11 cellular contexts compared by ENCODE assay signal in the genomic region with DNA sequence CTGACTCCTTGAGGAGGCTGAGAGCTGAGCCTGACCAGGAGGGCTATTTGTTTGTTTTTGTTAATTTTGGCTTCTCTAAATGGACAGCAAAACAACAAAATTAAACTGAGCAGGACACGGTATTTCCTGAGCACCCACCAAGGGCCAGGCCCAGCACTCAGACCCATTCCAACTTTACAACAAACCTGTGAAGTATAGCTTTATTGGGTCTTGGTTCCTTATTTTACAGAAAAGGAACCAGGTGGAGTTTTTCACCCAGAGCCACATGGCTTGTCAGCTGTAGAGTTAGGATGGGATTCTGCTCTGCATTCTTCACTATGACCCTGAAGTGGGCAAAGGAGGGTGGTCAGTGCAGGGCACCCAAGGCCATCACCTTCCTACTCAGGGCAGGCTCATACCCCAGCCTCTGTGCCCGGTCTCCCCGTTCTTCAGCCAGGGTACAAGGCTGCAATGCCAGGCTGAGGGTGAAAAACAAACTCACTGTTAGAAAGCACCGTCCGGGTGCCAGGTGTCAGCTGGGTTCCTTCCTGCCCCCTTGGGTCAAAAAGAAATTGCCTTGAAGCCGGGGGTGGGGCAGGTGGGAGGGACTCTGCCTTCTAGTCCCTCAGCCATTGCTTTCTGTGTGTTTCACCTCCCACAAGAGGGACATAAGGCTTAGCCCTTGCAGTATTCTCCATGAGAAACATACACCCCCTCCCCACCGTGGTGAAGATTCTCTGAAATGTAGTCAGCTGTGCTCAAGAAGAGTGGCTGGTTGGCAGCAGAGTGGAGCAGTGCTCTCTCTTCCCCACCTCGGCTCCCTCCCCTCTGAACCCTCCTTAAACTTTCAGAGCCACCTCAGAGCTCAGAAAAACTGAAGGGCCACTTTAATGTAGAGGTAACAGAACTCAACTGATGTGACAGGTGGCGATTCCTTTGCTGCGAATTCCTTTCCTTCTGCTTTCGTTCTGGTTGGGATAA. TPM values are rescaled to one million over a fixed set of nuclear protein-coding genes. Genes with fewer than 3 reads are reported as not detected.
DNase-seq lines count a peak whose midpoint lies in the region; ATAC-seq, FAIRE-seq and TF ChIP-seq lines count a peak whose summit lies in the region.
"Had no signal": no experiment of that assay in that cellular context is flagged by ENCODE, and none has a peak within 500 bp of the region (broad histone marks: within the 10 kb centered on the region; RNA-seq: fewer than 3 reads in every experiment).

No MANE protein-coding gene starts in this region.

- no peak for TF ChIP-seq CTCF in mucosa of descending colon (IDR thresholded peaks at IDR 0.05)

- TF ChIP-seq POLR2A in GM12892 (IDR thresholded peaks at IDR 0.05; ENCODE audit: low read depth, low read length) = no peak

- H3K9me3 Mint-ChIP-seq in activated CD4-positive, alpha-beta memory T cell treated with anti-CD3 and anti-CD28 coated beads, Interleukin-2, amount 10 ng/mL, durations not matched to agents 7 days and 5 days = peaks cover 5% of the 10 kb centered on the region

- H3K4me1 ChIP-seq in BLaER1 (peaks cover 78% of the 10 kb centered on the region), mucosa of descending colon (ENCODE audit: low read depth) (peaks cover 11% of the 10 kb centered on the region)

- H3K4me3 ChIP-seq in BLaER1 (peak overlapping the region; percentile 66; the same call in 1 of the 2 replicates), mucosa of descending colon (no peak overlapping the region)

- no peak for DNase-seq in GM12892 (ENCODE audit: insufficient read length)
- DNase-seq in activated CD4-positive, alpha-beta memory T cell treated with anti-CD3 and anti-CD28 coated beads, Interleukin-2, amount 10 ng/mL, durations not matched to agents 7 days and 5 days = peak; percentile 59
- peak in 1 of 3 donors; percentile 66 for DNase-seq in mucosa of descending colon
- DNase-seq in GF-D8 (lab: John Stamatoyannopoulos, UW) = no peak
- DNase-seq in kidney tubule cell (ENCODE audit: low spot score) = no peak
- DNase-seq in substantia nigra (lab: John Stamatoyannopoulos, UW) = no peak
- DNase-seq: brain microvascular endothelial cell, GOT3, NCI-H1436 had no signal

- no peaks in the 10 kb centered on the region for H3K9me3 ChIP-seq in BLaER1
- H3K9me3 ChIP-seq in mucosa of descending colon = no peaks in the 10 kb centered on the region

- H3K4me1 Mint-ChIP-seq in activated CD4-positive, alpha-beta memory T cell treated with anti-CD3 and anti-CD28 coated beads, Interleukin-2, amount 10 ng/mL, durations not matched to agents 7 days and 5 days = peaks cover 81% of the 10 kb centered on the region

- POLR2A ChIA-PET in activated CD4-positive, alpha-beta memory T cell treated with anti-CD3 and anti-CD28 coated beads, Interleukin-2, amount 10 ng/mL, durations not matched to agents 7 days and 5 days (lab: Charles Lee) = interaction anchor here (0.6 to 5.5 kb wide), 22 partner anchors 8 to 485 kb away, joined by 3 to 108 read pairs (median 6); no protein-coding TSS in a partner anchor

- CTCF ChIA-PET in activated CD4-positive, alpha-beta memory T cell treated with anti-CD3 and anti-CD28 coated beads, Interleukin-2, amount 10 ng/mL, durations not matched to agents 7 days and 5 days (lab: Charles Lee) = interaction anchor here (0.6 to 7.9 kb wide), 8 partner anchors 12 to 718 kb away, joined by 3 to 136 read pairs (median 7); no protein-coding TSS in a partner anchor

- peak; percentile 64 for FAIRE-seq in GM12892 (lab: Jason Lieb, UNC)

- H3K27me3 ChIP-seq in BLaER1 = no peaks in the 10 kb centered on the region
- H3K27me3 ChIP-seq: brain microvascular endothelial cell had no signal

- peak overlapping the region; percentile 73 for H3K9ac ChIP-seq in BLaER1

- peaks cover 84% of the 10 kb centered on the region for H3K36me3 Mint-ChIP-seq in activated CD4-positive, alpha-beta memory T cell treated with anti-CD3 and anti-CD28 coated beads, Interleukin-2, amount 10 ng/mL, durations not matched to agents 7 days and 5 days (ENCODE audit: low read depth)

- H3K27ac Mint-ChIP-seq in activated CD4-positive, alpha-beta memory T cell treated with anti-CD3 and anti-CD28 coated beads, Interleukin-2, amount 10 ng/mL, durations not matched to agents 7 days and 5 days = peak overlapping the region; percentile 85

- peaks cover 58% of the 10 kb centered on the region for H4K20me1 ChIP-seq in BLaER1

- intact Hi-C loops in mucosa of descending colon (cut with DNase I, micrococcal nuclease) = no loop called here

- ATAC-seq in mucosa of descending colon (peak; percentile 21), GM21619 (IDR thresholded peaks at IDR 0.05; ENCODE audit: unreplicated experiment) (no peak)

- peak overlapping the region; percentile 80 for H3K4me3 Mint-ChIP-seq in activated CD4-positive, alpha-beta memory T cell treated with anti-CD3 and anti-CD28 coated beads, Interleukin-2, amount 10 ng/mL, durations not matched to agents 7 days and 5 days

- H3K36me3 ChIP-seq in BLaER1 (peaks cover 8% of the 10 kb centered on the region; the same call in 1 of the 2 replicates), mucosa of descending colon (ENCODE audit: low read depth) (no peaks in the 10 kb centered on the region)
- H3K36me3 ChIP-seq: brain microvascular endothelial cell had no signal

- H3K4me2 ChIP-seq in BLaER1 = peak overlapping the region; percentile 98

- H3K27ac ChIP-seq in BLaER1 (peak overlapping the region; percentile 82), substantia nigra (ENCODE audit: low read depth, low read length, poor library complexity, severe bottlenecking) (no peak overlapping the region)
- H3K27ac ChIP-seq: brain microvascular endothelial cell had no signal

- H3K27me3 Mint-ChIP-seq in activated CD4-positive, alpha-beta memory T cell treated with anti-CD3 and anti-CD28 coated beads, Interleukin-2, amount 10 ng/mL, durations not matched to agents 7 days and 5 days = no peaks in the 10 kb centered on the region

RNA-seq across cellular contexts. Expression of gene PSD4, which starts 2.2 kb away (rescaled TPM):
- 34.7 TPM for polyA plus RNA-seq in GM12892 (2012; ENCODE audit: missing spikeins)
- total RNA-seq in activated CD4-positive, alpha-beta memory T cell treated with anti-CD3 and anti-CD28 coated beads, Interleukin-2, amount 10 ng/mL, durations not matched to agents 7 days and 5 days = 100 to 1,000 TPM; 261 to 272 TPM
- 10 to 100 TPM; 40.8 to 91.3 (median 64.4) TPM for total RNA-seq in mucosa of descending colon

RNA-seq across cellular contexts. Expression of gene IL1RN, which starts 48.6 kb away (rescaled TPM):
- not detected for polyA plus RNA-seq in GM12892 (2012; ENCODE audit: missing spikeins)
- total RNA-seq in activated CD4-positive, alpha-beta memory T cell treated with anti-CD3 and anti-CD28 coated beads, Interleukin-2, amount 10 ng/mL, durations not matched to agents 7 days and 5 days = 1 to 10 TPM; 2.6 to 3.3 TPM
- total RNA-seq in mucosa of descending colon = 10 to 100 TPM in 1 of 3 donors, under 1 TPM in 2; 0.17 to 11.9 (median 0.76) TPM
